In the genomic region with DNA sequence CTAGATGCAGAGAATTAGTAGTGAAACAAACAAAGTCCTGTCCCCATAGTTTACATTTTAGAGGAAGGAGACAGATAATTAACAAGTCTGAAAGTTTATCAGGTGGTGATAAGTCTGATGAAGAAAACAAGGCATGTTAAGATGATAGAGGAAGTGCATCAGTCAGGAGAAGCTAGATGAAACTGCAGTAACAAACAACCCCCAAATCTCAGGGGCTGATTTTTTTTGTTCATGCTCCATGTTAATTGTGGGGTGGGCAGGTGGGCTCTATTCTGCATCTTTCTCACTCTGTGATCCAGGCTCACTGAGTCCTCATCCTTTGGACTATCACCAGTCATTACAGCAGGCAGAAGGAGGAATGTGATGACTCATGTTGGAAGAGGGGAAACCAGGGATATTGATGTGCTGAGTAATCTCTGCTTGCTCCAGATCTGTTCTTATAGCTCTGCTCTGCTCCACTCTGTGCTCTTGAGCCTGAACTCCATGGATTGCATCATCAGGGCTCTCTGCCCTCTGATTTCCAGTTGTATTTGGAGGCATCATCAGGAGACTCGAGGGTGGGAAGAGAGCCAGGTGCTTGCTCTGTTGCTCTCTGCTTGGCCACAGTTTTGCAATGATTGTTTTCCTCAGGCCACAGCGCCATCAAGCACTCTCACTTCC, we compare ENCODE assay signal across 10 cellular contexts.
DNase-seq lines count a peak whose midpoint lies in the region; ATAC-seq and TF ChIP-seq lines count a peak whose summit lies in the region.
"Had no signal": no experiment of that assay in that cellular context is flagged by ENCODE, and none has a peak within 500 bp of the region (broad histone marks: within the 10 kb centered on the region; RNA-seq: fewer than 3 reads in every experiment).

No MANE protein-coding gene starts in this region.

- H3K36me3 Mint-ChIP-seq in endodermal cell (ENCODE audit: low read depth): peaks cover 3% of the 10 kb centered on the region

- H3K9me3 ChIP-seq in endodermal cell (ENCODE audit: control insufficient read depth, low read length) (peaks cover 23% of the 10 kb centered on the region), mesodermal cell (ENCODE audit: control insufficient read depth, low read length) (peaks cover 7% of the 10 kb centered on the region), Karpas-422 (ENCODE audit: low read length) (no peaks in the 10 kb centered on the region)

- H3K27ac Mint-ChIP-seq in endodermal cell: no peak overlapping the region
- H3K27ac Mint-ChIP-seq: activated CD4-positive, alpha-beta T cell treated with anti-CD3 and anti-CD28 coated beads for 36 hours had no signal

- DNase-seq in BJ (ENCODE audit: low read depth) (peak; percentile 79), NCI-H446 treated with DMSO at 0.1 percent for 48 hours (lab: John Stamatoyannopoulos, UW) (peak; percentile 26), endodermal cell (no peak), Karpas-422 (no peak)
- DNase-seq: activated CD4-positive, alpha-beta T cell treated with anti-CD3 and anti-CD28 coated beads for 36 hours; heart right ventricle had no signal

- H3K36me3 ChIP-seq in BJ (ENCODE audit: control insufficient read depth, insufficient read depth, low read length): no peaks in the 10 kb centered on the region
- no peaks in the 10 kb centered on the region for H3K36me3 ChIP-seq in endodermal cell (ENCODE audit: control insufficient read depth, insufficient read depth, low read length)
- no peaks in the 10 kb centered on the region for H3K36me3 ChIP-seq in mesodermal cell (ENCODE audit: control insufficient read depth, insufficient read depth, low read length)
- H3K36me3 ChIP-seq in Karpas-422 (ENCODE audit: insufficient read depth, low read length): no peaks in the 10 kb centered on the region
- H3K36me3 ChIP-seq: heart right ventricle had no signal

- peaks cover 31% of the 10 kb centered on the region for H3K9me3 Mint-ChIP-seq in endodermal cell

- no peak overlapping the region for H3K9ac ChIP-seq in endodermal cell (ENCODE audit: extremely low read depth, low read length, poor library complexity, severe bottlenecking)
- no peak overlapping the region for H3K9ac ChIP-seq in Karpas-422 (ENCODE audit: low read length)

- no peak overlapping the region for H3K4me2 ChIP-seq in Karpas-422 (ENCODE audit: low read depth, low read length, poor library complexity, severe bottlenecking)

- POLR2A ChIA-PET in BJ (lab: Charles Lee): interaction anchor here (0.5 kb wide), 1 partner anchor 1579 kb away, joined by 3 read pairs; no protein-coding TSS in a partner anchor

- no peak overlapping the region for H3K4me3 Mint-ChIP-seq in endodermal cell
- H3K4me3 Mint-ChIP-seq: activated CD4-positive, alpha-beta T cell treated with anti-CD3 and anti-CD28 coated beads for 36 hours had no signal

- no peaks in the 10 kb centered on the region for H3K9me2 ChIP-seq in Karpas-422 (replicated peaks; ENCODE audit: insufficient read depth, low read length)

- H3K27me3 ChIP-seq in BJ (ENCODE audit: control insufficient read depth, insufficient read depth, low read length) (peaks cover 2% of the 10 kb centered on the region; the same call in 1 of the 2 replicates), endodermal cell (ENCODE audit: control insufficient read depth, insufficient read depth, low read length, poor library complexity, severe bottlenecking) (peaks cover 7% of the 10 kb centered on the region), Karpas-422 (ENCODE audit: low read length) (no peaks in the 10 kb centered on the region)

- H3K4me3 ChIP-seq in BJ (ENCODE audit: low read depth, low read length) (no peak overlapping the region), endodermal cell (ENCODE audit: low read length) (peak overlapping the region; percentile 18), mesodermal cell (ENCODE audit: extremely low read depth, insufficient read depth, low read length, poor library complexity, severe bottlenecking) (no peak overlapping the region), Karpas-422 (ENCODE audit: low read length) (no peak overlapping the region)
- H3K4me3 ChIP-seq: heart right ventricle had no signal

- CTCF ChIA-PET in BJ (lab: Yijun Ruan, JAX): no interaction called here

- H3K27ac ChIP-seq in endodermal cell (ENCODE audit: low read depth, low read length) (no peak overlapping the region), mesodermal cell (ENCODE audit: low read depth, low read length, severe bottlenecking) (peak overlapping the region; percentile 23), Karpas-422 (ENCODE audit: low read length) (no peak overlapping the region)
- H3K27ac ChIP-seq: heart right ventricle had no signal

- H3K4me1 ChIP-seq in endodermal cell (ENCODE audit: control insufficient read depth, insufficient read depth, low read length) (no peaks in the 10 kb centered on the region), mesodermal cell (ENCODE audit: control insufficient read depth, insufficient read depth, low read length, poor library complexity, severe bottlenecking) (peaks cover 5% of the 10 kb centered on the region), Karpas-422 (ENCODE audit: low read length) (no peaks in the 10 kb centered on the region)

- no peak for TF ChIP-seq CTCF in BJ (IDR thresholded peaks at IDR 0.05; ENCODE audit: insufficient read depth, low read depth, low read length)
- no peak for TF ChIP-seq CTCF in endodermal cell (conservative IDR thresholded peaks at IDR 0.05)

- H2AFZ ChIP-seq in Karpas-422 (ENCODE audit: low read length): no peak overlapping the region

- ATAC-seq in GM21381 (IDR thresholded peaks at IDR 0.05; ENCODE audit: unreplicated experiment): no peak
- no peak for ATAC-seq in HG03108 (IDR thresholded peaks at IDR 0.05; ENCODE audit: unreplicated experiment)
- no peak for ATAC-seq in GM18868 (IDR thresholded peaks at IDR 0.05; ENCODE audit: unreplicated experiment)
- ATAC-seq: activated CD4-positive, alpha-beta T cell treated with anti-CD3 and anti-CD28 coated beads for 36 hours had no signal

- no peaks in the 10 kb centered on the region for H4K20me1 ChIP-seq in Karpas-422 (ENCODE audit: insufficient read depth, low read depth, low read length)

- no peaks in the 10 kb centered on the region for H3K79me2 ChIP-seq in Karpas-422 (ENCODE audit: low read length)

- WGBS in endodermal cell (ENCODE audit: insufficient coverage in 1 of 2, insufficient read length in 1 of 2), 2 experiments: 88 to 94% methylated on average over 2 of the region's 2 CpGs
- WGBS in mesodermal cell (ENCODE audit: insufficient coverage in 2 of 2), 2 experiments: 92 to 100% methylated on average over 2 of the region's 2 CpGs

- peaks cover 11% of the 10 kb centered on the region for H3K4me1 Mint-ChIP-seq in endodermal cell
- H3K4me1 Mint-ChIP-seq: activated CD4-positive, alpha-beta T cell treated with anti-CD3 and anti-CD28 coated beads for 36 hours had no signal

- H3K27me3 Mint-ChIP-seq in endodermal cell (ENCODE audit: insufficient read depth): peaks cover 14% of the 10 kb centered on the region
- H3K27me3 Mint-ChIP-seq: activated CD4-positive, alpha-beta T cell treated with anti-CD3 and anti-CD28 coated beads for 36 hours had no signal

Comparison
In these comparisons a context has a peak if more than half of its experiments do, and no peak if none do; other contexts are left out.
1. DNase-seq: peak in BJ (single experiment) and NCI-H446 treated with DMSO at 0.1 percent for 48 hours (single experiment); none in endodermal cell (single experiment) and Karpas-422 (single experiment).